ENCODE assay signal across 8 cellular contexts in the genomic region with DNA sequence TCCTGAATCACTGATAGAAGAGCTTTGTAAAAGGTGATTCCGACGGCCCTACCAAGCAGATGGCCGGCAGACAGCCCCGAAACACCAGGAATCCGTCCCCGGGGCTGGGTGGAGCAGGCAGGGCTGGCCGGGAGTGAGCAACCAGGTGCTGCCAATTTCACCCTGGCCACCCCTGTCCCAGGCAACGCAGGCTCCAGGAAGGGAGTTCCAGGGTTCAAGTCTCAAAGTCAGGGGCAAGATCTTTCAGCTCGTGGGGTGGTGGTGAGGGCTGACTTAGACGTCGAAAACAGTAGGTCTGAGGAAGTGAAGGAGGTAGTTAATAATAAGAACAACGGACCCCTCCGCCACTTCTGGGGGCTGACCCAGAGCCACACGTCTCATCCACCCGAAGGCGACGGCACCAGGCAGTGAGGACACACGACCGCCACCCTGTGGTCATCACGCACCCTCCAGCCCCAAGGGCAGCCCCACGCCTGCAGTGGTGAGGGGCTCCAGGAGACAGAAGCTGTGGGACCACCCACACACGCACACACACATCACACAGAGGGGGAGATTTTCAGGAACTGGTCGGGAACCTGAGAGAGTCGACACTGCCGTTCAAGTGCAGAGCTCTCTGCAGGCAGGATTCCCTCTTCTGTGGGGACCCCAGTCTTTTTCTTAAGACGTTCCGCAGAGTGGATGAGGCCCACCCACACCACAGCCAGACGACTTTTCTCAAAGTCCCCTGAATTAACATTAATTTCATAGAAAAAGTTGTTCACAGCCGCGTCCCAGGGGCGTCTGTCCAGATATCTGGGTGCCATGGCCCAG.
DNase-seq lines count a peak whose midpoint lies in the region; ATAC-seq and TF ChIP-seq lines count a peak whose summit lies in the region.

No MANE protein-coding gene starts in this region.

- H3K27ac Mint-ChIP-seq in type B pancreatic cell: no peak overlapping the region

- H3K27ac ChIP-seq in heart right ventricle (no peak overlapping the region), left ventricle myocardium inferior (replicated peaks) (no peak overlapping the region), PC-3 (ENCODE audit: low read length) (no peak overlapping the region)

- peaks cover 0 to 10% (median 0%) of the 10 kb centered on the region in 9 donors for H3K4me1 ChIP-seq in heart right ventricle
- peaks cover 5% of the 10 kb centered on the region for H3K4me1 ChIP-seq in left ventricle myocardium inferior
- no peaks in the 10 kb centered on the region for H3K4me1 ChIP-seq in PC-3 (ENCODE audit: insufficient read depth, low read length)

- no peaks in the 10 kb centered on the region for H3K4me1 Mint-ChIP-seq in type B pancreatic cell (ENCODE audit: unreplicated experiment)

- no TSS peak for BruUV-seq in PC-3 (replicated peaks; lab: Mats Ljungman, UMichigan)

- ATAC-seq in heart right ventricle (peak in 7 of 8 donors; percentile 29 to 71 (median 47)), PC-3 (peak; percentile 62)

- intact Hi-C loops in heart right ventricle (cut with DNase I): loop anchor here in 5 of 10 donors (2.0 to 10.0 kb wide), 6 partner anchors 339 to 971 kb away; no protein-coding TSS in a partner anchor
- intact Hi-C loops in left ventricle myocardium inferior (cut with micrococcal nuclease): loop anchor here (5.0 kb wide), 1 partner anchor 971 kb away; no protein-coding TSS in a partner anchor
- intact Hi-C loops in PC-3 (cut with micrococcal nuclease): no loop called here
- intact Hi-C loops in head of caudate nucleus (cut with DNase I): no loop called here

- H3K79me2 ChIP-seq in PC-3 (ENCODE audit: low read length): no peaks in the 10 kb centered on the region

- H3K4me2 ChIP-seq in PC-3 (ENCODE audit: low read length): no peak overlapping the region

- H3K9ac ChIP-seq in PC-3 (ENCODE audit: low read length): no peak overlapping the region

- no peak overlapping the region for H3K4me3 Mint-ChIP-seq in type B pancreatic cell

- no peak overlapping the region for H2AFZ ChIP-seq in PC-3 (ENCODE audit: low read length)

- POLR2A ChIA-PET in PC-3 (lab: Charles Lee; ENCODE audit: unreplicated experiment): no interaction called here

- no peaks in the 10 kb centered on the region for H3K36me3 Mint-ChIP-seq in type B pancreatic cell

- H3K4me3 ChIP-seq in heart right ventricle: no peak overlapping the region
- H3K4me3 ChIP-seq in left ventricle myocardium inferior: no peak overlapping the region
- no peak overlapping the region for H3K4me3 ChIP-seq in PC-3 (ENCODE audit: low read length)

- H3K9me3 Mint-ChIP-seq in type B pancreatic cell: peaks cover under 1% of the 10 kb centered on the region

- CTCF ChIA-PET in PC-3 (lab: Charles Lee): interaction anchor here (0.6 to 1.8 kb wide), 2 partner anchors 104 to 969 kb away, joined by 3 to 7 read pairs; no protein-coding TSS in a partner anchor

- H3K9me3 ChIP-seq in heart right ventricle (peaks cover 0 to 8% (median 0%) of the 10 kb centered on the region in 11 donors), left ventricle myocardium inferior (replicated peaks) (peaks cover 10% of the 10 kb centered on the region), PC-3 (ENCODE audit: low read length) (no peaks in the 10 kb centered on the region)

- 22 to 25% methylated on average over 31 of the region's 31 CpGs for WGBS in heart right ventricle, 2 donors

- H3K27me3 ChIP-seq in heart right ventricle: peaks cover 17 to 80% (median 60%) of the 10 kb centered on the region in 7 donors
- peaks cover 94% of the 10 kb centered on the region for H3K27me3 ChIP-seq in left ventricle myocardium inferior (ENCODE audit: low read depth)
- peaks cover 39% of the 10 kb centered on the region for H3K27me3 ChIP-seq in PC-3 (ENCODE audit: low read length)

- H3F3A ChIP-seq in PC-3 (ENCODE audit: low read length, unreplicated experiment): no peaks in the 10 kb centered on the region

- no peaks in the 10 kb centered on the region for H4K20me1 ChIP-seq in PC-3 (ENCODE audit: low read length)

- no peaks in the 10 kb centered on the region for H3K36me3 ChIP-seq in heart right ventricle
- no peaks in the 10 kb centered on the region for H3K36me3 ChIP-seq in left ventricle myocardium inferior
- H3K36me3 ChIP-seq in PC-3 (ENCODE audit: low read depth, low read length): no peaks in the 10 kb centered on the region

- no peak for DNase-seq in heart right ventricle
- DNase-seq in left ventricle myocardium inferior: no peak
- DNase-seq in PC-3: no peak
- peak in 29 of 42 donors; percentile 5 to 64 (median 42) for DNase-seq in head of caudate nucleus
- DNase-seq in type B pancreatic cell (ENCODE audit: extremely low spot score, unreplicated experiment): no peak
- DNase-seq in ACHN: no peak
- DNase-seq in NOMO-1 treated with dmso at 0.1 percent for 144 hours (lab: John Stamatoyannopoulos, UW; ENCODE audit: unreplicated experiment): no peak
- DNase-seq in NCI-H510A (lab: John Stamatoyannopoulos, UW): no peak

- peaks cover 40% of the 10 kb centered on the region for H3K27me3 Mint-ChIP-seq in type B pancreatic cell

- H3K9me2 ChIP-seq in PC-3 (replicated peaks; ENCODE audit: low read length): no peaks in the 10 kb centered on the region

- TF ChIP-seq CTCF in heart right ventricle (IDR thresholded peaks at IDR 0.05): peak in 1 of 9 donors; percentile 34
- no peak for TF ChIP-seq CTCF in left ventricle myocardium inferior (IDR thresholded peaks at IDR 0.05; ENCODE audit: borderline replicate concordance)
- TF ChIP-seq CTCF in PC-3 (conservative IDR thresholded peaks at IDR 0.05; ENCODE audit: low read depth, low read length): no peak; the same call in 1 of the 2 replicates
- TF ChIP-seq CTCF in type B pancreatic cell (conservative IDR thresholded peaks at IDR 0.05): peak; percentile 57

- in situ Hi-C loops in ACHN (cut with HindIII; ENCODE audit: low pct_ligation_motif_present, low pct_unique_long_range_greater_than_20kb, low sequenced_read_pairs): no loop called here

Comparison
In these comparisons a context has a peak if more than half of its experiments do, and no peak if none do; other contexts are left out.
1. DNase-seq: peak in head of caudate nucleus (29 of 42); none in heart right ventricle (0 of 2), left ventricle myocardium inferior (single experiment), PC-3 (single experiment), type B pancreatic cell (single experiment), ACHN (single experiment), NOMO-1 treated with dmso at 0.1 percent for 144 hours (single experiment) and NCI-H510A (single experiment).